17 cellular contexts compared by ENCODE assay signal in genomic region chr3:69442771-69443197, GRCh38. TPM values are rescaled to one million over a fixed set of nuclear protein-coding genes. Genes with fewer than 3 reads are reported as not detected.
DNase-seq lines count a peak whose midpoint lies in the region; ATAC-seq and TF ChIP-seq lines count a peak whose summit lies in the region.
"Had no signal": no experiment of that assay in that cellular context is flagged by ENCODE, and none has a peak within 500 bp of the region (broad histone marks: within the 10 kb centered on the region; RNA-seq: fewer than 3 reads in every experiment).

No MANE protein-coding gene starts in this region.

- H3K4me1 ChIP-seq in neuronal stem cell (ENCODE audit: control insufficient read depth in 2 of 2, insufficient read depth in 1 of 2, low read depth in 1 of 2, low read length in 2 of 2) (peaks cover 2 to 5% of the 10 kb centered on the region in 2 donors), stomach (peaks cover 0 to 8% (median 5%) of the 10 kb centered on the region in 4 donors)

- H3K9me3 Mint-ChIP-seq in activated CD8-positive, alpha-beta T cell treated with anti-CD3 and anti-CD28 coated beads for 36 hours: no peaks in the 10 kb centered on the region
- H3K9me3 Mint-ChIP-seq in activated CD8-positive, alpha-beta T cell treated with anti-CD3 and anti-CD28 coated beads, Interleukin-2, amount 10 ng/mL, durations not matched to agents 7 days and 5 days (ENCODE audit: insufficient read depth): no peaks in the 10 kb centered on the region
- H3K9me3 Mint-ChIP-seq: CD4-positive, CD25-positive, alpha-beta regulatory T cell had no signal

- no peaks in the 10 kb centered on the region for H3K27me3 ChIP-seq in neuronal stem cell (ENCODE audit: control insufficient read depth in 3 of 3, insufficient read depth in 3 of 3, low read depth in 1 of 3, low read length in 3 of 3)
- H3K27me3 ChIP-seq in stomach: no peaks in the 10 kb centered on the region

- no peak for TF ChIP-seq POLR2A in stomach (IDR thresholded peaks at IDR 0.05)

- H3K4me3 ChIP-seq in neuronal stem cell (ENCODE audit: low read length in 2 of 2): no peak overlapping the region
- H3K4me3 ChIP-seq in stomach: no peak overlapping the region
- H3K4me3 ChIP-seq: left ventricle myocardium inferior had no signal

- H2BK120ac ChIP-seq in neuronal stem cell (ENCODE audit: low read depth, low read length): no peak overlapping the region

- no peak for TF ChIP-seq EP300 in stomach (IDR thresholded peaks at IDR 0.05)

- no peak overlapping the region for H3K23ac ChIP-seq in neuronal stem cell (ENCODE audit: low read depth, low read length, poor library complexity)

- peak overlapping the region; percentile 36 for H2AFZ ChIP-seq in neuronal stem cell (ENCODE audit: low read length)

- peak; percentile 39 for DNase-seq in activated CD8-positive, alpha-beta T cell treated with anti-CD3 and anti-CD28 coated beads for 36 hours
- no peak for DNase-seq in activated CD8-positive, alpha-beta T cell treated with anti-CD3 and anti-CD28 coated beads, Interleukin-2, amount 10 ng/mL, durations not matched to agents 7 days and 5 days
- no peak for DNase-seq in neuronal stem cell (ENCODE audit: low spot score)
- DNase-seq in iPS-NIHi7 (ENCODE audit: extremely low spot score): no peak
- DNase-seq in stomach: no peak
- DNase-seq in NCI-H2081 (lab: John Stamatoyannopoulos, UW): no peak
- DNase-seq: amniotic stem cell; CD4-positive, CD25-positive, alpha-beta regulatory T cell; DMS79; foreskin fibroblast; left ventricle myocardium inferior; NCI-H1105; NCI-H2171; NCI-H82 had no signal

- POLR2A ChIA-PET in activated CD8-positive, alpha-beta T cell treated with anti-CD3 and anti-CD28 coated beads for 36 hours (lab: Charles Lee): interaction anchor here (0.9 kb wide), 1 partner anchor 231 kb away, joined by 3 read pairs; no protein-coding TSS in a partner anchor
- POLR2A ChIA-PET in activated CD8-positive, alpha-beta T cell treated with anti-CD3 and anti-CD28 coated beads, Interleukin-2, amount 10 ng/mL, durations not matched to agents 7 days and 5 days (lab: Charles Lee): no interaction called here

- peak overlapping the region; percentile 77 for H3K18ac ChIP-seq in neuronal stem cell (ENCODE audit: low read length)

- intact Hi-C loops in activated CD8-positive, alpha-beta T cell treated with anti-CD3 and anti-CD28 coated beads for 36 hours (cut with micrococcal nuclease): no loop called here
- intact Hi-C loops in stomach (cut with DNase I; ENCODE audit: low total_unique reads): no loop called here

- WGBS in neuronal stem cell (ENCODE audit: extremely low coverage in 2 of 2, insufficient read length in 2 of 2, insufficient replicate concordance in 1 of 2), 2 donors: no CpG with 5 or more reads among the region's 1 CpG
- 62 to 90% (median 71%) methylated on average over 1 of the region's 1 CpG for WGBS in stomach, 5 donors

- no peak overlapping the region for H2BK12ac ChIP-seq in neuronal stem cell (ENCODE audit: low read length)

- H3K4me1 Mint-ChIP-seq in activated CD8-positive, alpha-beta T cell treated with anti-CD3 and anti-CD28 coated beads for 36 hours (ENCODE audit: low read depth): peaks cover 5% of the 10 kb centered on the region
- no peaks in the 10 kb centered on the region for H3K4me1 Mint-ChIP-seq in activated CD8-positive, alpha-beta T cell treated with anti-CD3 and anti-CD28 coated beads, Interleukin-2, amount 10 ng/mL, durations not matched to agents 7 days and 5 days (ENCODE audit: low read depth)
- H3K4me1 Mint-ChIP-seq: stimulated activated memory B cell treated with anti-CD40 and anti-IgM and Interleukin-4, amounts not matched to agents 10 μg/mL and 1 μg/mL and 100 μg/mL, for 72 hours had no signal

- no peak overlapping the region for H3K4ac ChIP-seq in neuronal stem cell (ENCODE audit: low read length)

- H3K27ac Mint-ChIP-seq in activated CD8-positive, alpha-beta T cell treated with anti-CD3 and anti-CD28 coated beads for 36 hours: no peak overlapping the region
- H3K27ac Mint-ChIP-seq in activated CD8-positive, alpha-beta T cell treated with anti-CD3 and anti-CD28 coated beads, Interleukin-2, amount 10 ng/mL, durations not matched to agents 7 days and 5 days: no peak overlapping the region
- H3K27ac Mint-ChIP-seq: CD4-positive, CD25-positive, alpha-beta regulatory T cell; stimulated activated memory B cell treated with anti-CD40 and anti-IgM and Interleukin-4, amounts not matched to agents 10 μg/mL and 1 μg/mL and 100 μg/mL, for 72 hours had no signal

- no peak overlapping the region for H3K9ac ChIP-seq in neuronal stem cell (ENCODE audit: low read depth, low read length, poor library complexity)

- H3K14ac ChIP-seq in neuronal stem cell (ENCODE audit: low read length): no peak overlapping the region

- H3K36me3 Mint-ChIP-seq in activated CD8-positive, alpha-beta T cell treated with anti-CD3 and anti-CD28 coated beads for 36 hours (ENCODE audit: low read depth): no peaks in the 10 kb centered on the region
- no peaks in the 10 kb centered on the region for H3K36me3 Mint-ChIP-seq in activated CD8-positive, alpha-beta T cell treated with anti-CD3 and anti-CD28 coated beads, Interleukin-2, amount 10 ng/mL, durations not matched to agents 7 days and 5 days (ENCODE audit: low read depth)
- H3K36me3 Mint-ChIP-seq: CD4-positive, CD25-positive, alpha-beta regulatory T cell; stimulated activated memory B cell treated with anti-CD40 and anti-IgM and Interleukin-4, amounts not matched to agents 10 μg/mL and 1 μg/mL and 100 μg/mL, for 72 hours had no signal

- CTCF ChIA-PET in activated CD8-positive, alpha-beta T cell treated with anti-CD3 and anti-CD28 coated beads for 36 hours (lab: Charles Lee): interaction anchor here (1.2 to 4.0 kb wide), 3 partner anchors 12 to 33 kb away, joined by 3 to 25 read pairs (median 7); no protein-coding TSS in a partner anchor
- CTCF ChIA-PET in activated CD8-positive, alpha-beta T cell treated with anti-CD3 and anti-CD28 coated beads, Interleukin-2, amount 10 ng/mL, durations not matched to agents 7 days and 5 days (lab: Charles Lee): interaction anchor here (1.5 kb wide), 2 partner anchors 9 to 281 kb away, joined by 3 read pairs; no protein-coding TSS in a partner anchor

- no peaks in the 10 kb centered on the region for H3K79me1 ChIP-seq in neuronal stem cell (ENCODE audit: low read depth, low read length)

- peaks cover 11% of the 10 kb centered on the region for H3K27me3 Mint-ChIP-seq in activated CD8-positive, alpha-beta T cell treated with anti-CD3 and anti-CD28 coated beads for 36 hours
- H3K27me3 Mint-ChIP-seq in activated CD8-positive, alpha-beta T cell treated with anti-CD3 and anti-CD28 coated beads, Interleukin-2, amount 10 ng/mL, durations not matched to agents 7 days and 5 days (ENCODE audit: low read depth): no peaks in the 10 kb centered on the region
- H3K27me3 Mint-ChIP-seq: CD4-positive, CD25-positive, alpha-beta regulatory T cell; stimulated activated memory B cell treated with anti-CD40 and anti-IgM and Interleukin-4, amounts not matched to agents 10 μg/mL and 1 μg/mL and 100 μg/mL, for 72 hours had no signal

- no peak overlapping the region for H3K4me3 Mint-ChIP-seq in activated CD8-positive, alpha-beta T cell treated with anti-CD3 and anti-CD28 coated beads for 36 hours
- H3K4me3 Mint-ChIP-seq in activated CD8-positive, alpha-beta T cell treated with anti-CD3 and anti-CD28 coated beads, Interleukin-2, amount 10 ng/mL, durations not matched to agents 7 days and 5 days: no peak overlapping the region
- H3K4me3 Mint-ChIP-seq: CD4-positive, CD25-positive, alpha-beta regulatory T cell; stimulated activated memory B cell treated with anti-CD40 and anti-IgM and Interleukin-4, amounts not matched to agents 10 μg/mL and 1 μg/mL and 100 μg/mL, for 72 hours had no signal

- H4K91ac ChIP-seq in neuronal stem cell (ENCODE audit: low read depth, low read length, poor library complexity): no peak overlapping the region

- H3K9me3 ChIP-seq in neuronal stem cell (replicated peaks in 1 of 2; ENCODE audit: control insufficient read depth in 2 of 2, insufficient read depth in 1 of 2, low read depth in 1 of 2, low read length in 2 of 2) (peaks cover 0 to 10% of the 10 kb centered on the region in 2 donors), stomach (no peaks in the 10 kb centered on the region)
- H3K9me3 ChIP-seq: left ventricle myocardium inferior had no signal

- H2BK15ac ChIP-seq in neuronal stem cell (ENCODE audit: low read length): no peak overlapping the region

- H2AK5ac ChIP-seq in neuronal stem cell (ENCODE audit: low read depth, low read length): no peak overlapping the region

- ATAC-seq in activated CD8-positive, alpha-beta T cell treated with anti-CD3 and anti-CD28 coated beads for 36 hours: peak; percentile 78
- no peak for ATAC-seq in activated CD8-positive, alpha-beta T cell treated with anti-CD3 and anti-CD28 coated beads, Interleukin-2, amount 10 ng/mL, durations not matched to agents 7 days and 5 days
- ATAC-seq in GM21619 (IDR thresholded peaks at IDR 0.05; ENCODE audit: unreplicated experiment) (peak; percentile 44), HG03378 (IDR thresholded peaks at IDR 0.05; ENCODE audit: unreplicated experiment) (peak; percentile 47)
- ATAC-seq: stimulated activated memory B cell treated with anti-CD40 and anti-IgM and Interleukin-4, amounts not matched to agents 10 μg/mL and 1 μg/mL and 100 μg/mL, for 72 hours had no signal

- TF ChIP-seq CTCF in activated CD8-positive, alpha-beta T cell treated with anti-CD3 and anti-CD28 coated beads for 36 hours (IDR thresholded peaks at IDR 0.05): no peak
- no peak for TF ChIP-seq CTCF in stomach (IDR thresholded peaks at IDR 0.05)

- no peaks in the 10 kb centered on the region for H3K36me3 ChIP-seq in neuronal stem cell (replicated peaks in 1 of 2; ENCODE audit: control insufficient read depth in 2 of 2, insufficient read depth in 2 of 2, low read length in 2 of 2)
- H3K36me3 ChIP-seq in stomach: no peaks in the 10 kb centered on the region
- H3K36me3 ChIP-seq: left ventricle myocardium inferior had no signal

- peak overlapping the region; percentile 70 for H2BK5ac ChIP-seq in neuronal stem cell (ENCODE audit: low read length)

- H4K8ac ChIP-seq in neuronal stem cell (ENCODE audit: low read depth, low read length): no peak overlapping the region

- H3K27ac ChIP-seq in neuronal stem cell (replicated peaks; ENCODE audit: low read length): peak overlapping the region; percentile 39
- H3K27ac ChIP-seq in stomach: no peak overlapping the region
- H3K27ac ChIP-seq: left ventricle myocardium inferior had no signal

- H3K4me2 ChIP-seq in neuronal stem cell (ENCODE audit: insufficient read depth, low read length, poor library complexity, severe bottlenecking): no peak overlapping the region

RNA-seq across cellular contexts. Expression of gene FRMD4B, which starts 56.9 kb away (rescaled TPM):
- 10 to 100 TPM; 11.7 to 11.8 TPM for total RNA-seq in activated CD8-positive, alpha-beta T cell treated with anti-CD3 and anti-CD28 coated beads for 36 hours
- 1 to 10 TPM; 7.7 to 8.2 TPM for total RNA-seq in activated CD8-positive, alpha-beta T cell treated with anti-CD3 and anti-CD28 coated beads, Interleukin-2, amount 10 ng/mL, durations not matched to agents 7 days and 5 days
- polyA plus RNA-seq in neuronal stem cell (2013, experiment 1 of 2): 9.6 TPM
- 9.9 TPM for polyA plus RNA-seq in neuronal stem cell (2013, experiment 2 of 2)
- 10 to 100 TPM in 4 of 5 donors, 1 to 10 TPM in 1; 5.3 to 35.6 (median 28.8) TPM for total RNA-seq in stomach
- 10 to 100 TPM in 1 of 3 donors, 1 to 10 TPM in 2; 5.2 to 17.7 (median 8.2) TPM for polyA plus RNA-seq in stomach
